In genomic region chr15:44728232-44728575, GRCh38 we compare ENCODE assay signal across 1 cellular context.
TF ChIP-seq lines count a peak whose summit lies in the region.

No MANE protein-coding gene starts in this region.

TF ChIP-seq in H1, 55 proteins besides CTCF, POLR2A, EP300 and RAD21:
- TF ChIP-seq KDM1A (IDR thresholded peaks at IDR 0.05; ENCODE audit: borderline replicate concordance, low read length): 0 out of 2 replicates have a peak, but pooled peaks have one; percentile 14
